1 cellular context compared by ENCODE assay signal in the genomic region with DNA sequence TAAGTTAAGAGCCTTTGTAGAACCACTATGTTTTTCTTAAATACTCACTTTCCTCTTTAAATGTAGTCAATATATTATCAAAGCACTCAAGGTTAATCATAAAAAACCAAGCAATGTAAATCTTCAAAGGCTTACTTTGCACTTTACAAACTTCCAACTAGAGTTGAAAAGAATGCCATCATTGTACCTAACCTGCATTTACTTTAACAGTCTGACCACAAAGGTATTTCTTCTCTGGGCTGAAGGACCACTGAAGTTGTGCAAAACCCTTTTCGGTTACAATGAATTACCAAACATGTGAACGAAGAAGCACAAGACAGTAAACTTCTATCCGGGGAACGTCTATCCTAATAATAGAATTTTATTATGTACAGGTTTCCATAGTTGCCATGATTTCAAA.
TF ChIP-seq lines count a peak whose summit lies in the region.

No MANE protein-coding gene starts in this region.

TF ChIP-seq in H1, 55 proteins besides CTCF, POLR2A, EP300 and RAD21:
- TF ChIP-seq CREB1 (IDR thresholded peaks at IDR 0.05): no peak
- TF ChIP-seq RXRA (IDR thresholded peaks at IDR 0.05; ENCODE audit: insufficient read depth, low read depth, low read length): no peak
- TF ChIP-seq CTBP2 (IDR thresholded peaks at IDR 0.05; ENCODE audit: borderline replicate concordance, insufficient read depth, insufficient read length, low read length): no peak
- TF ChIP-seq, protein P1, sequence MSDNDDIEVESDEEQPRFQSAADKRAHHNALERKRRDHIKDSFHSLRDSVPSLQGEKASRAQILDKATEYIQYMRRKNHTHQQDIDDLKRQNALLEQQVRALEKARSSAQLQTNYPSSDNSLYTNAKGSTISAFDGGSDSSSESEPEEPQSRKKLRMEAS (IDR thresholded peaks at IDR 0.05): no peak
- TF ChIP-seq ASH2L (IDR thresholded peaks at IDR 0.05; ENCODE audit: low read length): no peak
- TF ChIP-seq EZH2 (IDR thresholded peaks at IDR 0.05; ENCODE audit: low read depth, low read length, severe bottlenecking): no peak
